ENCODE assay signal across 1 cellular context in the genomic region with DNA sequence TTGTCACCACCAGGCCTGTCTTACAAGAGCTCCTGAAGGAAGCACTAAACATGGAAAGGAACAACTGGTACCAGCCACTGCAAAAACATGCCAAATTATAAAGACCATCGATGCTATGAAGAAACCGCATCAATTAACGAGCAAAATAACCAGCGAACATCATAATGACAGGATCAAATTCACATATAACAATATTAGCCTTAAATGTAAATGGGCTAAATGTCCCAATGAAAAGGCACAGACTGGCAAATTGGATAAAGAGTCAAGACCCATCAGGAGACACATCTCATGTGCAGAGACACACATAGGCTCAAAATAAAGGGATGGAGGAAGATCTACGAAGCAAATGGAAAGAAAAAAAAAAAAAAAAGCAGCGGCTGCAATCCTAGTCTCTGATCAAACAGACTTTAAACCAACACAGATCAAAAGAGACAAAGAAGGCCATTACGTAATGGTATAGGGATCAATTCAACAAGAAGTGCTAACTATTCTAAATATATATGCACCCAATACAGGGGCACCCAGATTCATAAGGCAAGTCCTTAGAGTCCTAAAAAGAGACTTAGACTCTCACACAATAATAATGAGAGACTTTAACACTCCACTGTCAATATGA.
TF ChIP-seq lines count a peak whose summit lies in the region.
"Not testable (repeated sequence)": the region's sequence is repeated elsewhere in the genome, so short reads cannot be mapped to it uniquely, and the experiment has no call there.

No MANE protein-coding gene starts in this region.

TF ChIP-seq in HepG2, 621 proteins besides CTCF, POLR2A, EP300 and RAD21:
- TF ChIP-seq SOX6 (IDR thresholded peaks at IDR 0.05); SOX13 (IDR thresholded peaks at IDR 0.05); FOXP1 (IDR thresholded peaks at IDR 0.05); ATF7 (CRISPR knock-in tag; IDR thresholded peaks at IDR 0.05): not testable (repeated sequence)
- TF ChIP-seq SOX6 (CRISPR knock-in tag; IDR thresholded peaks at IDR 0.05) (peak; percentile 43; the same call in 1 of the 2 replicates), SOX13 (CRISPR knock-in tag; conservative IDR thresholded peaks at IDR 0.05 in 1 of 2, IDR thresholded peaks at IDR 0.05 in 1 of 2) (peak in 1 of 2 experiments; percentile 51; a peak in 2 of 4 replicates), TCF7 (IDR thresholded peaks at IDR 0.05; ENCODE audit: low read depth) (peak; percentile 76), CEBPG (CRISPR knock-in tag; IDR thresholded peaks at IDR 0.05) (peak; percentile 48; the same call in 1 of the 2 replicates), FOXP1 (CRISPR knock-in tag; IDR thresholded peaks at IDR 0.05) (peak; percentile 23; the same call in 1 of the 2 replicates), ATF7 (IDR thresholded peaks at IDR 0.05) (peak; percentile 56; the same call in 1 of the 2 replicates), GATAD2A (CRISPR knock-in tag; IDR thresholded peaks at IDR 0.05) (peak; percentile 55; the same call in 1 of the 2 replicates), ONECUT2 (CRISPR knock-in tag; IDR thresholded peaks at IDR 0.05) (0 out of 2 replicates have a peak, but pooled peaks have one; percentile 30)
- TF ChIP-seq, protein P1, sequence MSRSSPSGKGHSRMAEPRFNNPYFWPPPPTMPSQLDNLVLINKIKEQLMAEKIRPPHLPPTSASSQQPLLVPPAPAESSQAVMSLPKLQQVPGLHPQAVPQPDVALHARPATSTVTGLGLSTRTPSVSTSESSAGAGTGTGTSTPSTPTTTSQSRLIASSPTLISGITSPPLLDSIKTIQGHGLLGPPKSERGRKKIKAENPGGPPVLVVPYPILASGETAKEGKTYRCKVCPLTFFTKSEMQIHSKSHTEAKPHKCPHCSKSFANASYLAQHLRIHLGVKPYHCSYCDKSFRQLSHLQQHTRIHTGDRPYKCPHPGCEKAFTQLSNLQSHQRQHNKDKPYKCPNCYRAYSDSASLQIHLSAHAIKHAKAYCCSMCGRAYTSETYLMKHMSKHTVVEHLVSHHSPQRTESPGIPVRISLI (CRISPR knock-in tag; IDR thresholded peaks at IDR 0.05; ENCODE audit: borderline replicate concordance): peak; percentile 66; the same call in 1 of the 2 replicates
TF ChIP-seq in HepG2: peak in this region for 9; not testable (repeated sequence) for 612.
